17 cellular contexts compared by ENCODE assay signal in genomic region chr17:17232303-17232621, GRCh38.
"Had no signal": no experiment of that assay in that cellular context is flagged by ENCODE, and none has a peak within 500 bp of the region (broad histone marks: within the 10 kb centered on the region; RNA-seq: fewer than 3 reads in every experiment).

No MANE protein-coding gene starts in this region.

- H3K9me3 ChIP-seq: gastroesophageal sphincter, suprapubic skin, upper lobe of right lung had no signal

- H3K4me3 Mint-ChIP-seq: activated CD4-positive, alpha-beta memory T cell treated with anti-CD3 and anti-CD28 coated beads for 36 hours; activated naive CD4-positive, alpha-beta T cell treated with anti-CD3 and anti-CD28 coated beads for 36 hours; activated T-helper 1 cell treated with anti-CD3 and anti-CD28 coated beads, Interleukin-12 subunit alpha, Interleukin-12 subunit beta, Interleukin-2, Interleukin-4 antibody, amounts not matched to agents 30 ng/mL and 10 ng/mL and 1 ng/mL, durations not matched to agents 14 hours and 24 hours and 36 hours had no signal

- H3K27me3 ChIP-seq: gastroesophageal sphincter, suprapubic skin, upper lobe of right lung had no signal

- H3K4me3 ChIP-seq: coronary artery, gastroesophageal sphincter, suprapubic skin, upper lobe of right lung had no signal

- H3K27ac ChIP-seq: coronary artery, epithelial cell of prostate, gastroesophageal sphincter, suprapubic skin, upper lobe of right lung had no signal

- DNase-seq: activated CD4-positive, alpha-beta memory T cell treated with anti-CD3 and anti-CD28 coated beads for 36 hours; activated CD4-positive, CD25-positive, alpha-beta regulatory T cell treated with anti-CD3 and anti-CD28 coated beads, Interleukin-2, amount 50 U/mL, for 72 hours; activated CD8-positive, alpha-beta memory T cell treated with anti-CD3 and anti-CD28 coated beads, Interleukin-2, amount 50 U/mL, for 4 hours; activated naive CD4-positive, alpha-beta T cell treated with anti-CD3 and anti-CD28 coated beads for 36 hours; effector memory CD4-positive, alpha-beta T cell; hypothalamus; naive thymus-derived CD8-positive, alpha-beta T cell; SHP77 treated with DMSO at 0.1 percent for 48 hours; stimulated activated CD4-positive, alpha-beta T cell treated with anti-CD3 and anti-CD28 coated beads, Interleukin-2, amount 100 ng/mL, for 24 hours; stimulated activated naive CD8-positive, alpha-beta T cell treated with anti-CD3 and anti-CD28 coated beads, Interleukin-15, Interleukin-2, amounts not matched to agents 100 U/mL and 50 U/mL, for 24 hours; T-helper 2 cell; upper lobe of right lung had no signal

- ATAC-seq: gastroesophageal sphincter; naive thymus-derived CD8-positive, alpha-beta T cell; stimulated activated naive CD8-positive, alpha-beta T cell treated with anti-CD3 and anti-CD28 coated beads, Interleukin-15, Interleukin-2, amounts not matched to agents 100 U/mL and 50 U/mL, for 24 hours; upper lobe of right lung had no signal

- H3K9me3 Mint-ChIP-seq: activated CD4-positive, alpha-beta memory T cell treated with anti-CD3 and anti-CD28 coated beads for 36 hours; activated naive CD4-positive, alpha-beta T cell treated with anti-CD3 and anti-CD28 coated beads for 36 hours; activated T-helper 1 cell treated with anti-CD3 and anti-CD28 coated beads, Interleukin-12 subunit alpha, Interleukin-12 subunit beta, Interleukin-2, Interleukin-4 antibody, amounts not matched to agents 30 ng/mL and 10 ng/mL and 1 ng/mL, durations not matched to agents 14 hours and 24 hours and 36 hours; naive thymus-derived CD8-positive, alpha-beta T cell had no signal

- H3K27me3 Mint-ChIP-seq: activated CD4-positive, alpha-beta memory T cell treated with anti-CD3 and anti-CD28 coated beads for 36 hours; naive thymus-derived CD8-positive, alpha-beta T cell had no signal

- H3K27ac Mint-ChIP-seq: activated CD4-positive, alpha-beta memory T cell treated with anti-CD3 and anti-CD28 coated beads for 36 hours; activated naive CD4-positive, alpha-beta T cell treated with anti-CD3 and anti-CD28 coated beads for 36 hours; activated T-helper 1 cell treated with anti-CD3 and anti-CD28 coated beads, Interleukin-12 subunit alpha, Interleukin-12 subunit beta, Interleukin-2, Interleukin-4 antibody, amounts not matched to agents 30 ng/mL and 10 ng/mL and 1 ng/mL, durations not matched to agents 14 hours and 24 hours and 36 hours had no signal
